In the genomic region with DNA sequence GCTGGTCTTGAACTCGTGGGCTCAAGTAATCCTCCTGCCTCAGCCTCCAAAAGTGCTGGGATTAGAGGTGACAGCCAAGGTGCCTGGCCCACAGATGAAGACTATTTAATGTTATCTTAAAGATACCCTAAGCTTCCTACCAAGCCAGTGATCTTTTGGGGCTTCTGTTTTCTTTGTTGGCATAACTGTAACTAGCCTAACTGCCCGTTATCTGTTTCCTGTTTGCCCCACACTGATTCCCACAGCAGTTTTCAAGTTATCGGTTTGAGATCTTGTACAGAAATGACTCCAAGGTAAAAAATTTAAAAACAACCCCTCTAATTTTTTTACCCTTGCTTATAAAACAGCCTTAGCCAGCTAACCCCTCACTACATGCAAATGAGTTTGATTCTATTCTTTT, we compare ENCODE assay signal across 16 cellular contexts. TPM values are rescaled to one million over a fixed set of nuclear protein-coding genes. Genes with fewer than 3 reads are reported as not detected.
DNase-seq lines count a peak whose midpoint lies in the region; ATAC-seq lines count a peak whose summit lies in the region.
"Had no signal": no experiment of that assay in that cellular context is flagged by ENCODE, and none has a peak within 500 bp of the region (broad histone marks: within the 10 kb centered on the region; RNA-seq: fewer than 3 reads in every experiment).

No MANE protein-coding gene starts in this region.

- peak; percentile 60 for DNase-seq in activated CD8-positive, alpha-beta memory T cell treated with anti-CD3 and anti-CD28 coated beads, Interleukin-2, amount 10 ng/mL, durations not matched to agents 7 days and 5 days
- DNase-seq in activated CD8-positive, alpha-beta memory T cell treated with anti-CD3 and anti-CD28 coated beads, Interleukin-2, amount 50 U/mL, for 4 hours = no peak
- DNase-seq in MV-4-11 (lab: John Stamatoyannopoulos, UW) = peak; percentile 46
- peak; percentile 44 for DNase-seq in activated T-helper 2 cell treated with anti-CD3 and anti-CD28 coated beads, Interferon-gamma antibody, Interleukin-2, Interleukin-4, amounts not matched to agents 10 μg/mL and 5 μg/mL and 100 μg/mL, durations not matched to agents 14 hours and 24 hours and 36 hours (ENCODE audit: low spot score)
- DNase-seq in stimulated activated effector memory CD8-positive, alpha-beta T cell treated with anti-CD3 and anti-CD28 coated beads, Interleukin-12 subunit alpha, Interleukin-12 subunit beta, amount 100 ng/mL, for 72 hours (ENCODE audit: low spot score in 2 of 2) = no peak
- DNase-seq: activated CD4-positive, alpha-beta T cell treated with anti-CD3 and anti-CD28 coated beads for 4 hours; cerebellar nuclear complex; HCEC 1CT; midbrain; NCI-H2081 treated with DMSO at 0.1 percent for 48 hours; NCI-H526 treated with DMSO at 0.1 percent for 48 hours; pancreas had no signal

- CTCF ChIA-PET in activated CD8-positive, alpha-beta memory T cell treated with anti-CD3 and anti-CD28 coated beads, Interleukin-2, amount 10 ng/mL, durations not matched to agents 7 days and 5 days (lab: Charles Lee) = interaction anchor here (1.1 to 2.9 kb wide), 4 partner anchors 9 to 113 kb away, joined by 3 to 10 read pairs (median 4); partner anchors contain the start of gene F5

- peak; percentile 55 for ATAC-seq in activated CD8-positive, alpha-beta memory T cell treated with anti-CD3 and anti-CD28 coated beads, Interleukin-2, amount 10 ng/mL, durations not matched to agents 7 days and 5 days
- peak; percentile 65 for ATAC-seq in stimulated activated effector memory CD8-positive, alpha-beta T cell treated with anti-CD3 and anti-CD28 coated beads, Interleukin-12 subunit alpha, Interleukin-12 subunit beta, amount 100 ng/mL, for 72 hours
- no peak for ATAC-seq in HG02884 (IDR thresholded peaks at IDR 0.05; ENCODE audit: unreplicated experiment)
- no peak for ATAC-seq in GM19455 (IDR thresholded peaks at IDR 0.05; ENCODE audit: unreplicated experiment)
- no peak for ATAC-seq in GM19351 (IDR thresholded peaks at IDR 0.05; ENCODE audit: unreplicated experiment)
- ATAC-seq: pancreas had no signal

- intact Hi-C loops in activated T-helper 2 cell treated with anti-CD3 and anti-CD28 coated beads, Interferon-gamma antibody, Interleukin-2, Interleukin-4, amounts not matched to agents 10 μg/mL and 5 μg/mL and 100 μg/mL, durations not matched to agents 14 hours and 24 hours and 36 hours (cut with micrococcal nuclease) = loop anchor here (1.0 to 10.0 kb wide), 7 partner anchors 9 to 1464 kb away; partner anchors contain the start of gene KIFAP3

- H3K4me1 Mint-ChIP-seq in activated CD8-positive, alpha-beta memory T cell treated with anti-CD3 and anti-CD28 coated beads, Interleukin-2, amount 10 ng/mL, durations not matched to agents 7 days and 5 days = peaks cover 88% of the 10 kb centered on the region
- H3K4me1 Mint-ChIP-seq in activated T-helper 2 cell treated with anti-CD3 and anti-CD28 coated beads, Interferon-gamma antibody, Interleukin-2, Interleukin-4, amounts not matched to agents 10 μg/mL and 5 μg/mL and 100 μg/mL, durations not matched to agents 14 hours and 24 hours and 36 hours (ENCODE audit: low read depth) = peaks cover 93% of the 10 kb centered on the region
- peaks cover 84% of the 10 kb centered on the region for H3K4me1 Mint-ChIP-seq in stimulated activated effector memory CD8-positive, alpha-beta T cell treated with anti-CD3 and anti-CD28 coated beads, Interleukin-12 subunit alpha, Interleukin-12 subunit beta, amount 100 ng/mL, for 72 hours

- no peaks in the 10 kb centered on the region for H3K27me3 Mint-ChIP-seq in activated CD8-positive, alpha-beta memory T cell treated with anti-CD3 and anti-CD28 coated beads, Interleukin-2, amount 10 ng/mL, durations not matched to agents 7 days and 5 days
- no peaks in the 10 kb centered on the region for H3K27me3 Mint-ChIP-seq in activated T-helper 2 cell treated with anti-CD3 and anti-CD28 coated beads, Interferon-gamma antibody, Interleukin-2, Interleukin-4, amounts not matched to agents 10 μg/mL and 5 μg/mL and 100 μg/mL, durations not matched to agents 14 hours and 24 hours and 36 hours (ENCODE audit: low read depth)

- no peak overlapping the region for H3K4me3 Mint-ChIP-seq in activated CD8-positive, alpha-beta memory T cell treated with anti-CD3 and anti-CD28 coated beads, Interleukin-2, amount 10 ng/mL, durations not matched to agents 7 days and 5 days
- no peak overlapping the region for H3K4me3 Mint-ChIP-seq in activated T-helper 2 cell treated with anti-CD3 and anti-CD28 coated beads, Interferon-gamma antibody, Interleukin-2, Interleukin-4, amounts not matched to agents 10 μg/mL and 5 μg/mL and 100 μg/mL, durations not matched to agents 14 hours and 24 hours and 36 hours (ENCODE audit: low read depth)
- peak overlapping the region; percentile 10 for H3K4me3 Mint-ChIP-seq in stimulated activated effector memory CD8-positive, alpha-beta T cell treated with anti-CD3 and anti-CD28 coated beads, Interleukin-12 subunit alpha, Interleukin-12 subunit beta, amount 100 ng/mL, for 72 hours

- peaks cover 60% of the 10 kb centered on the region for H3K36me3 Mint-ChIP-seq in activated CD8-positive, alpha-beta memory T cell treated with anti-CD3 and anti-CD28 coated beads, Interleukin-2, amount 10 ng/mL, durations not matched to agents 7 days and 5 days
- peaks cover 90% of the 10 kb centered on the region for H3K36me3 Mint-ChIP-seq in activated T-helper 2 cell treated with anti-CD3 and anti-CD28 coated beads, Interferon-gamma antibody, Interleukin-2, Interleukin-4, amounts not matched to agents 10 μg/mL and 5 μg/mL and 100 μg/mL, durations not matched to agents 14 hours and 24 hours and 36 hours (ENCODE audit: low read depth)
- no peaks in the 10 kb centered on the region for H3K36me3 Mint-ChIP-seq in stimulated activated effector memory CD8-positive, alpha-beta T cell treated with anti-CD3 and anti-CD28 coated beads, Interleukin-12 subunit alpha, Interleukin-12 subunit beta, amount 100 ng/mL, for 72 hours

- peak overlapping the region; percentile 84 for H3K27ac Mint-ChIP-seq in activated CD8-positive, alpha-beta memory T cell treated with anti-CD3 and anti-CD28 coated beads, Interleukin-2, amount 10 ng/mL, durations not matched to agents 7 days and 5 days
- peak overlapping the region; percentile 83 for H3K27ac Mint-ChIP-seq in activated T-helper 2 cell treated with anti-CD3 and anti-CD28 coated beads, Interferon-gamma antibody, Interleukin-2, Interleukin-4, amounts not matched to agents 10 μg/mL and 5 μg/mL and 100 μg/mL, durations not matched to agents 14 hours and 24 hours and 36 hours
- H3K27ac Mint-ChIP-seq in stimulated activated effector memory CD8-positive, alpha-beta T cell treated with anti-CD3 and anti-CD28 coated beads, Interleukin-12 subunit alpha, Interleukin-12 subunit beta, amount 100 ng/mL, for 72 hours = peak overlapping the region; percentile 54

- H3K9me3 Mint-ChIP-seq in activated CD8-positive, alpha-beta memory T cell treated with anti-CD3 and anti-CD28 coated beads, Interleukin-2, amount 10 ng/mL, durations not matched to agents 7 days and 5 days (ENCODE audit: low read depth) = peaks cover 2% of the 10 kb centered on the region
- no peaks in the 10 kb centered on the region for H3K9me3 Mint-ChIP-seq in activated T-helper 2 cell treated with anti-CD3 and anti-CD28 coated beads, Interferon-gamma antibody, Interleukin-2, Interleukin-4, amounts not matched to agents 10 μg/mL and 5 μg/mL and 100 μg/mL, durations not matched to agents 14 hours and 24 hours and 36 hours
- H3K9me3 Mint-ChIP-seq in stimulated activated effector memory CD8-positive, alpha-beta T cell treated with anti-CD3 and anti-CD28 coated beads, Interleukin-12 subunit alpha, Interleukin-12 subunit beta, amount 100 ng/mL, for 72 hours = no peaks in the 10 kb centered on the region

RNA-seq across cellular contexts. Expression of gene SELL, which starts 12.4 kb away (rescaled TPM):
- total RNA-seq in activated CD8-positive, alpha-beta memory T cell treated with anti-CD3 and anti-CD28 coated beads, Interleukin-2, amount 10 ng/mL, durations not matched to agents 7 days and 5 days = 10 to 100 TPM; 61.4 to 85.1 TPM
- total RNA-seq in activated T-helper 2 cell treated with anti-CD3 and anti-CD28 coated beads, Interferon-gamma antibody, Interleukin-2, Interleukin-4, amounts not matched to agents 10 μg/mL and 5 μg/mL and 100 μg/mL, durations not matched to agents 14 hours and 24 hours and 36 hours = 63.0 and 64.9 TPM in 2 replicates
- total RNA-seq: A673 had no signal

RNA-seq across cellular contexts. Expression of gene SELE, which starts 34.9 kb away (rescaled TPM):
- total RNA-seq in activated CD8-positive, alpha-beta memory T cell treated with anti-CD3 and anti-CD28 coated beads, Interleukin-2, amount 10 ng/mL, durations not matched to agents 7 days and 5 days = not detected
- not detected in 2 replicates for total RNA-seq in activated T-helper 2 cell treated with anti-CD3 and anti-CD28 coated beads, Interferon-gamma antibody, Interleukin-2, Interleukin-4, amounts not matched to agents 10 μg/mL and 5 μg/mL and 100 μg/mL, durations not matched to agents 14 hours and 24 hours and 36 hours
- total RNA-seq: A673 had no signal

Comparison
In these comparisons a context has a peak if more than half of its experiments do, and no peak if none do; other contexts are left out.
1. DNase-seq: peak in activated CD8-positive, alpha-beta memory T cell treated with anti-CD3 and anti-CD28 coated beads, Interleukin-2, amount 10 ng/mL, durations not matched to agents 7 days and 5 days (single experiment), MV-4-11 (single experiment) and activated T-helper 2 cell treated with anti-CD3 and anti-CD28 coated beads, Interferon-gamma antibody, Interleukin-2, Interleukin-4, amounts not matched to agents 10 μg/mL and 5 μg/mL and 100 μg/mL, durations not matched to agents 14 hours and 24 hours and 36 hours (single experiment); none in activated CD8-positive, alpha-beta memory T cell treated with anti-CD3 and anti-CD28 coated beads, Interleukin-2, amount 50 U/mL, for 4 hours (single experiment) and stimulated activated effector memory CD8-positive, alpha-beta T cell treated with anti-CD3 and anti-CD28 coated beads, Interleukin-12 subunit alpha, Interleukin-12 subunit beta, amount 100 ng/mL, for 72 hours (0 of 2).
2. ATAC-seq: peak in activated CD8-positive, alpha-beta memory T cell treated with anti-CD3 and anti-CD28 coated beads, Interleukin-2, amount 10 ng/mL, durations not matched to agents 7 days and 5 days (single experiment) and stimulated activated effector memory CD8-positive, alpha-beta T cell treated with anti-CD3 and anti-CD28 coated beads, Interleukin-12 subunit alpha, Interleukin-12 subunit beta, amount 100 ng/mL, for 72 hours (single experiment); none in HG02884 (single experiment), GM19455 (single experiment) and GM19351 (single experiment).
3. Peak in every context shown above with its lines, with median percentiles within 50 percentile points of each other: H3K27ac Mint-ChIP-seq.